ENCODE assay signal across 9 cellular contexts in genomic region chr6:4191271-4191721, GRCh38.
"Had no signal": no experiment of that assay in that cellular context is flagged by ENCODE, and none has a peak within 500 bp of the region (broad histone marks: within the 10 kb centered on the region; RNA-seq: fewer than 3 reads in every experiment).

No MANE protein-coding gene starts in this region.

- ATAC-seq: GM23338, HCT116 had no signal

- H3K4me2 ChIP-seq: GM23338 had no signal

- H3K4me3 ChIP-seq: GM23248, GM23338, HAP-1 had no signal

- H3K9me3 ChIP-seq: HAP-1 had no signal

- H3K4me1 ChIP-seq: HAP-1 had no signal

- H3K27ac ChIP-seq: GM23248 had no signal

- H3K36me3 ChIP-seq: HAP-1 had no signal

- DNase-seq: GM23248, GOT3, H7, H9, HCEC 1CT, HFFc6 had no signal

- H2AFZ ChIP-seq: GM23248, GM23338 had no signal

- H3K9ac ChIP-seq: GM23248 had no signal
